In the genomic region with DNA sequence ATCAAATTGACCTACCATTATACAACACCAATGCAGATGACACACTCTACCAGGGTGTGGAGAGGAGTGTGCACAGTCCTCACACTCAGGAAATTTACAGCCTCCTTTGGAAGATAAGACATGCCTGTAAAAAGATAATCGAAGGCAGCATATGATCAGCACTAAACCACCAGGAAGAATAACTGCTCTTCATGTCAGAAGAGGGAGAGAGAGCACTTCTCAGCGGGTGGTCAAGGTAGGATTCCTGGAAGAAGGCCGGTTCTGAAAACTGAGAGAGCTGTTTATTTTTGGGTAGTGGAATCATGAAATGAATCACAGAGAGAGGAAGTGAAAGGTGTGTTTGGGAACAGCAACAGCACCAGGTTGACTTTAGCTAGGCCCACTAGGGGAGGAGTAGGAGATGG, we compare ENCODE assay signal across 12 cellular contexts. TPM values are rescaled to one million over a fixed set of nuclear protein-coding genes. Genes with fewer than 3 reads are reported as not detected.
A peak's percentile ranks its signal among the peaks of the same experiment; 100 is the strongest.
DNase-seq lines count a peak whose midpoint lies in the region; ATAC-seq, FAIRE-seq and TF ChIP-seq lines count a peak whose summit lies in the region.
"Had no signal": no experiment of that assay in that cellular context is flagged by ENCODE, and none has a peak within 500 bp of the region (broad histone marks: within the 10 kb centered on the region; RNA-seq: fewer than 3 reads in every experiment).

No MANE protein-coding gene starts in this region.

- in situ Hi-C loops in ACHN (cut with HindIII; ENCODE audit: low pct_ligation_motif_present, low pct_unique_long_range_greater_than_20kb, low sequenced_read_pairs): no loop called here

- H3K36me3 ChIP-seq in suprapubic skin: no peaks in the 10 kb centered on the region

- TF ChIP-seq CTCF in suprapubic skin (IDR thresholded peaks at IDR 0.05): no peak

- no peak for DNase-seq in GM19239 (ENCODE audit: insufficient read length, low spot score)
- no peak for DNase-seq in urothelium cell line (ENCODE audit: low spot score)
- no peak for DNase-seq in ACHN
- DNase-seq in suprapubic skin (ENCODE audit: low spot score in 2 of 2): no peak
- no peak for DNase-seq in NCI-H226
- DNase-seq: activated CD8-positive, alpha-beta T cell treated with anti-CD3 and anti-CD28 coated beads, Interleukin-2, amount 10 ng/mL, durations not matched to agents 7 days and 5 days; SW 1271 had no signal

- H3K27ac ChIP-seq in suprapubic skin: no peak overlapping the region

- no peak for TF ChIP-seq EP300 in suprapubic skin (IDR thresholded peaks at IDR 0.05)

- no peaks in the 10 kb centered on the region for H3K27me3 ChIP-seq in suprapubic skin

- no peaks in the 10 kb centered on the region for H3K4me1 ChIP-seq in suprapubic skin

- TF ChIP-seq POLR2A in suprapubic skin (IDR thresholded peaks at IDR 0.05): no peak

- FAIRE-seq in GM19239 (lab: Jason Lieb, UNC): peak; percentile 99
- peak; percentile 20 for FAIRE-seq in urothelium cell line (lab: Jason Lieb, UNC)
- FAIRE-seq: astrocyte had no signal

- peak; percentile 68 for ATAC-seq in HG02571 (IDR thresholded peaks at IDR 0.05; ENCODE audit: unreplicated experiment)
- peak; percentile 76 for ATAC-seq in HG03378 (IDR thresholded peaks at IDR 0.05; ENCODE audit: unreplicated experiment)
- ATAC-seq: activated CD8-positive, alpha-beta T cell treated with anti-CD3 and anti-CD28 coated beads, Interleukin-2, amount 10 ng/mL, durations not matched to agents 7 days and 5 days; HCT116; natural killer cell treated with Interleukin-12 subunit alpha and Interleukin-12 subunit beta and Interleukin-15 and Interleukin-18, amount 100 ng/mL, for 72 hours had no signal

- no peak overlapping the region for H3K4me3 ChIP-seq in suprapubic skin

- no peaks in the 10 kb centered on the region for H3K9me3 ChIP-seq in suprapubic skin

- WGBS in suprapubic skin: 86% methylated on average over 3 of the region's 3 CpGs

RNA-seq across cellular contexts. Expression of a gene that starts 14.0 kb away (rescaled TPM):
- total RNA-seq in suprapubic skin: 1 to 10 TPM; 2.6 to 8.1 (median 3.7) TPM

RNA-seq across cellular contexts. Expression of a gene that starts 49.7 kb away (rescaled TPM):
- total RNA-seq in suprapubic skin: 100 to 1,000 TPM in 2 of 4 donors, 10 to 100 TPM in 2; 81.3 to 130 (median 100.0) TPM
